In genomic region chr4:161696957-161697356, GRCh38 we compare ENCODE assay signal across 30 cellular contexts.
DNase-seq lines count a peak whose midpoint lies in the region; ATAC-seq, FAIRE-seq and TF ChIP-seq lines count a peak whose summit lies in the region.
"Had no signal": no experiment of that assay in that cellular context is flagged by ENCODE, and none has a peak within 500 bp of the region (broad histone marks: within the 10 kb centered on the region; RNA-seq: fewer than 3 reads in every experiment).

No MANE protein-coding gene starts in this region.

- H3K4me3 Mint-ChIP-seq in endothelial cell (ENCODE audit: unreplicated experiment): no peak overlapping the region
- H3K4me3 Mint-ChIP-seq: activated CD4-positive, alpha-beta T cell treated with anti-CD3 and anti-CD28 coated beads, Interleukin-2, amount 10 ng/mL, durations not matched to agents 7 days and 5 days; neural crest cell had no signal

- no peaks in the 10 kb centered on the region for H3K9me3 Mint-ChIP-seq in endothelial cell (ENCODE audit: unreplicated experiment)
- H3K9me3 Mint-ChIP-seq: activated CD4-positive, alpha-beta T cell treated with anti-CD3 and anti-CD28 coated beads, Interleukin-2, amount 10 ng/mL, durations not matched to agents 7 days and 5 days; neural crest cell had no signal

- no peak for ATAC-seq in GM18517 (IDR thresholded peaks at IDR 0.05; ENCODE audit: unreplicated experiment)
- ATAC-seq: gastroesophageal sphincter, pancreas had no signal

- no peak overlapping the region for H4K8ac ChIP-seq in mesendoderm (ENCODE audit: low read depth, low read length)

- no peak overlapping the region for H2BK5ac ChIP-seq in mesendoderm (ENCODE audit: low read length)

- no peaks in the 10 kb centered on the region for H3K9me2 ChIP-seq in GM23248 (ENCODE audit: insufficient read depth)

- H3K4me1 ChIP-seq in NT2/D1 (ENCODE audit: insufficient read depth, insufficient read length) (no peaks in the 10 kb centered on the region), mesendoderm (ENCODE audit: control insufficient read depth, low read depth, low read length) (no peaks in the 10 kb centered on the region), GM23248 (ENCODE audit: insufficient read depth) (no peaks in the 10 kb centered on the region)
- H3K4me1 ChIP-seq: BLaER1, breast epithelium, gastroesophageal sphincter, pancreas, Peyer's patch, right atrium auricular region, stomach, tibial artery had no signal

- no peaks in the 10 kb centered on the region for H3K27me3 Mint-ChIP-seq in endothelial cell (ENCODE audit: unreplicated experiment)
- H3K27me3 Mint-ChIP-seq: activated CD4-positive, alpha-beta T cell treated with anti-CD3 and anti-CD28 coated beads, Interleukin-2, amount 10 ng/mL, durations not matched to agents 7 days and 5 days had no signal

- H3K9me3 ChIP-seq in NT2/D1 (ENCODE audit: insufficient read depth, low read length) (no peaks in the 10 kb centered on the region), GM23248 (ENCODE audit: low read depth) (no peaks in the 10 kb centered on the region)
- H3K9me3 ChIP-seq: BLaER1, breast epithelium, gastroesophageal sphincter, pancreas, Peyer's patch, right atrium auricular region, stomach, tibial artery had no signal

- H3K56ac ChIP-seq in mesendoderm (ENCODE audit: low read length): no peak overlapping the region

- no peaks in the 10 kb centered on the region for H3K36me3 Mint-ChIP-seq in endothelial cell (ENCODE audit: low read depth, unreplicated experiment)

- no CpG with 5 or more reads among the region's 1 CpG for WGBS in mesendoderm (ENCODE audit: extremely low coverage, insufficient coverage, low lambda C conversion rate)
- 5 to 12% methylated on average over 1 of the region's 1 CpG for WGBS in GM23248 (ENCODE audit: low coverage in 1 of 2, low lambda C conversion rate in 2 of 2, missing lambda C conversion rate in 2 of 2), 2 experiments

- H3K27ac ChIP-seq in mesendoderm (ENCODE audit: low read depth, low read length) (no peak overlapping the region), GM23248 (no peak overlapping the region)
- H3K27ac ChIP-seq: BLaER1, breast epithelium, gastroesophageal sphincter, pancreas, Peyer's patch, right atrium auricular region, stomach, tibial artery had no signal

- FAIRE-seq in H54 (lab: Jason Lieb, UNC): no peak
- FAIRE-seq: keratinocyte, pancreas had no signal

- no peaks in the 10 kb centered on the region for H3K27me3 ChIP-seq in NT2/D1 (ENCODE audit: insufficient read depth, insufficient read length)
- no peaks in the 10 kb centered on the region for H3K27me3 ChIP-seq in mesendoderm (ENCODE audit: insufficient read depth, low read length, poor library complexity)
- no peaks in the 10 kb centered on the region for H3K27me3 ChIP-seq in GM23248 (replicated peaks; ENCODE audit: insufficient read depth)
- H3K27me3 ChIP-seq: BLaER1, breast epithelium, gastroesophageal sphincter, pancreas, Peyer's patch, right atrium auricular region, stomach, tibial artery had no signal

- H3K9ac ChIP-seq in NT2/D1 (ENCODE audit: insufficient read length, low read depth): no peak overlapping the region
- H3K9ac ChIP-seq in mesendoderm (ENCODE audit: low read length): no peak overlapping the region
- H3K9ac ChIP-seq in GM23248: no peak overlapping the region
- H3K9ac ChIP-seq: BLaER1 had no signal

- no peak overlapping the region for H2BK15ac ChIP-seq in mesendoderm (replicated peaks; ENCODE audit: low read depth)

- H3K36me3 ChIP-seq in NT2/D1 (ENCODE audit: insufficient read depth, insufficient read length, low read length): no peaks in the 10 kb centered on the region
- H3K36me3 ChIP-seq in mesendoderm (ENCODE audit: control insufficient read depth, insufficient read depth, low read length): no peaks in the 10 kb centered on the region
- H3K36me3 ChIP-seq in GM23248 (ENCODE audit: low read depth): no peaks in the 10 kb centered on the region
- H3K36me3 ChIP-seq: BLaER1, gastroesophageal sphincter, pancreas, Peyer's patch, right atrium auricular region, stomach, tibial artery had no signal

- no peak overlapping the region for H2AK5ac ChIP-seq in mesendoderm (ENCODE audit: low read length)

- H3K79me1 ChIP-seq in mesendoderm (ENCODE audit: low read length): no peaks in the 10 kb centered on the region

- no peaks in the 10 kb centered on the region for H3K79me2 ChIP-seq in mesendoderm (ENCODE audit: control insufficient read depth, insufficient read depth, low read length)
- no peaks in the 10 kb centered on the region for H3K79me2 ChIP-seq in GM23248 (ENCODE audit: insufficient read depth)

- TF ChIP-seq CTCF in endothelial cell (IDR thresholded peaks at IDR 0.05; ENCODE audit: unreplicated experiment): no peak

- H3K4ac ChIP-seq in mesendoderm (ENCODE audit: low read depth, low read length): no peak overlapping the region

- H2AFZ ChIP-seq in GM23248: no peak overlapping the region

- H3K4me3 ChIP-seq in NT2/D1 (ENCODE audit: insufficient read length, low read depth): no peak overlapping the region
- H3K4me3 ChIP-seq in mesendoderm (ENCODE audit: low read length): no peak overlapping the region
- H3K4me3 ChIP-seq in GM23248: no peak overlapping the region
- H3K4me3 ChIP-seq: BLaER1, breast epithelium, gastroesophageal sphincter, pancreas, Peyer's patch, right atrium auricular region, smooth muscle cell, stomach, tibial artery had no signal

- peaks cover 5% of the 10 kb centered on the region for H3K4me1 Mint-ChIP-seq in endothelial cell (ENCODE audit: unreplicated experiment)
- H3K4me1 Mint-ChIP-seq: activated CD4-positive, alpha-beta T cell treated with anti-CD3 and anti-CD28 coated beads, Interleukin-2, amount 10 ng/mL, durations not matched to agents 7 days and 5 days; neural crest cell had no signal

- H3K18ac ChIP-seq in mesendoderm (ENCODE audit: low read length): no peak overlapping the region

- no peak overlapping the region for H2BK120ac ChIP-seq in mesendoderm (ENCODE audit: low read depth, low read length)

- DNase-seq in H54 (ENCODE audit: insufficient read length, low spot score) (peak; percentile 2), NT2/D1 (ENCODE audit: low read depth, low spot score) (peak; percentile 3), endothelial cell (ENCODE audit: low spot score) (peak; percentile 9), mesendoderm (peak; percentile 76), GM23248 (no peak), NCI-H510A (lab: John Stamatoyannopoulos, UW) (no peak)
- DNase-seq: activated CD4-positive, alpha-beta T cell treated with anti-CD3 and anti-CD28 coated beads, Interleukin-2, amount 10 ng/mL, durations not matched to agents 7 days and 5 days; activated T-cell treated with anti-CD3 and anti-CD28 coated beads, Interleukin-2, amount 50 U/mL, for 48 hours; cortex of kidney; GF-D8; hypothalamus; MV-4-11; NCI-H1694; NCI-H2171 treated with DMSO at 0.1 percent for 48 hours; NCI-H524; pancreas; Peyer's patch; SIG-M5; stimulated activated CD4-positive, alpha-beta T cell treated with anti-CD3 and anti-CD28 coated beads, Interleukin-1b, Interleukin-23, amount 100 ng/mL, for 48 hours; stimulated activated CD8-positive, alpha-beta memory T cell treated with anti-CD3 and anti-CD28 coated beads, Interleukin-4, amount 100 ng/mL, for 48 hours; stomach; tibial artery had no signal

- no peaks in the 10 kb centered on the region for H3F3A ChIP-seq in GM23248 (ENCODE audit: insufficient read depth)

- no peak for TF ChIP-seq POLR2A in H54 (IDR thresholded peaks at IDR 0.05; ENCODE audit: low read depth, low read length)

- peak overlapping the region; percentile 65 for H3K27ac Mint-ChIP-seq in endothelial cell (ENCODE audit: unreplicated experiment)
- H3K27ac Mint-ChIP-seq: activated CD4-positive, alpha-beta T cell treated with anti-CD3 and anti-CD28 coated beads, Interleukin-2, amount 10 ng/mL, durations not matched to agents 7 days and 5 days had no signal

- in situ Hi-C loops in GM23248 (cut with MboI): no loop called here

- H4K5ac ChIP-seq in mesendoderm (ENCODE audit: low read length): no peak overlapping the region

- no peaks in the 10 kb centered on the region for H4K20me1 ChIP-seq in GM23248 (ENCODE audit: insufficient read depth)
- H4K20me1 ChIP-seq: BLaER1 had no signal

- H3K23ac ChIP-seq in mesendoderm (ENCODE audit: low read length): no peak overlapping the region

- H3K4me2 ChIP-seq in mesendoderm (ENCODE audit: low read length) (no peak overlapping the region), GM23248 (ENCODE audit: unreplicated experiment) (no peak overlapping the region)
- H3K4me2 ChIP-seq: BLaER1, smooth muscle cell had no signal

Comparison
In these comparisons a context has a peak if more than half of its experiments do, and no peak if none do; other contexts are left out.
1. DNase-seq: peak in H54 (single experiment), NT2/D1 (single experiment), endothelial cell (single experiment) and mesendoderm (single experiment); none in GM23248 (single experiment) and NCI-H510A (single experiment).